Comparison of ENCODE assay signal across 14 cellular contexts in genomic region chr19:38698225-38699026, GRCh38. TPM values are rescaled to one million over a fixed set of nuclear protein-coding genes. Genes with fewer than 3 reads are reported as not detected.
DNase-seq lines count a peak whose midpoint lies in the region; ATAC-seq and TF ChIP-seq lines count a peak whose summit lies in the region.
"Had no signal": no experiment of that assay in that cellular context is flagged by ENCODE, and none has a peak within 500 bp of the region (broad histone marks: within the 10 kb centered on the region; RNA-seq: fewer than 3 reads in every experiment).

No MANE protein-coding gene starts in this region.

- peaks cover 57% of the 10 kb centered on the region for H3K4me1 Mint-ChIP-seq in brain

- CTCF ChIA-PET in IMR-90 (lab: Yijun Ruan, JAX) = no interaction called here

- no peak overlapping the region for H4K5ac ChIP-seq in IMR-90 (ENCODE audit: low read depth, low read length)

- H3K14ac ChIP-seq in IMR-90 (replicated peaks; ENCODE audit: low read depth, low read length) = no peak overlapping the region; the same call in 1 of the 2 replicates

- H3K4me3 ChIP-seq in IMR-90 (ENCODE audit: insufficient read depth, low read depth, low read length) (no peak overlapping the region), stomach (no peak overlapping the region)
- H3K4me3 ChIP-seq: body of pancreas had no signal

- TF ChIP-seq EP300 in stomach (IDR thresholded peaks at IDR 0.05) = no peak

- H3K27ac ChIP-seq in IMR-90 (ENCODE audit: insufficient read depth, low read length) = peak overlapping the region; percentile 4; the same call in 1 of the 2 replicates
- H3K27ac ChIP-seq in stomach = peak overlapping the region; percentile 29 to 96 (median 82)
- H3K27ac ChIP-seq: HL-60 had no signal

- in situ Hi-C loops in IMR-90 (cut with MboI; ENCODE audit: low sequenced_read_pairs) = no loop called here

- no peak overlapping the region for H2BK20ac ChIP-seq in IMR-90 (ENCODE audit: low read depth, low read length)

- TF ChIP-seq POLR2A in IMR-90 (IDR thresholded peaks at IDR 0.05; ENCODE audit: low read depth, low read length) (no peak), stomach (IDR thresholded peaks at IDR 0.05) (no peak)

- no peak overlapping the region for H2BK120ac ChIP-seq in IMR-90 (ENCODE audit: low read depth, low read length)

- DNase-seq in IMR-90 = no peak
- peak; percentile 37 for DNase-seq in left kidney (ENCODE audit: low read depth, low spot score)
- no peak for DNase-seq in stomach
- no peak for DNase-seq in NCI-H1694 (lab: John Stamatoyannopoulos, UW)
- no peak for DNase-seq in left lobe of liver (ENCODE audit: low spot score)
- no peak for DNase-seq in NCI-H2081 treated with DMSO at 0.1 percent for 48 hours (lab: John Stamatoyannopoulos, UW)
- no peak for DNase-seq in hepatic stellate cell (ENCODE audit: low spot score)
- DNase-seq: body of pancreas, NCI-H187 treated with DMSO at 0.1 percent for 48 hours, RPMI8226 had no signal

- dilution Hi-C loops in IMR-90 (cut with HindIII; ENCODE audit: low sequenced_read_pairs, unreplicated experiment) = no loop called here

- H3K18ac ChIP-seq in IMR-90 (ENCODE audit: low read depth, low read length) = no peak overlapping the region

- H3K9me3 ChIP-seq in IMR-90 (ENCODE audit: control insufficient read depth, insufficient read depth, low read length) (no peaks in the 10 kb centered on the region), stomach (no peaks in the 10 kb centered on the region)
- H3K9me3 ChIP-seq: body of pancreas had no signal

- H4K91ac ChIP-seq in IMR-90 (ENCODE audit: insufficient read depth, low read depth, low read length) = peak overlapping the region; percentile 29; the same call in 1 of the 2 replicates

- intact Hi-C loops in IMR-90 (cut with micrococcal nuclease) = no loop called here
- intact Hi-C loops in stomach (cut with DNase I; ENCODE audit: low total_unique reads) = no loop called here

- H4K8ac ChIP-seq in IMR-90 (ENCODE audit: low read depth in 2 of 2, low read length in 2 of 2) = peak overlapping the region in 1 of 2 experiments; percentile 10; a peak in 1 of 4 replicates

- peaks cover 0 to 95% of the 10 kb centered on the region in 2 experiments; a peak in 3 of 4 replicates for H3K79me1 ChIP-seq in IMR-90 (ENCODE audit: low read depth in 1 of 2, low read length in 2 of 2)

- H3K36me3 ChIP-seq in IMR-90 (ENCODE audit: control insufficient read depth, insufficient read depth, low read length) = peaks cover 46% of the 10 kb centered on the region
- peaks cover 27 to 73% (median 45%) of the 10 kb centered on the region in 4 donors for H3K36me3 ChIP-seq in stomach

- 0 out of 2 replicates have a peak overlapping the region, but pooled peaks have one; percentile 4 for H3K4ac ChIP-seq in IMR-90 (ENCODE audit: low read depth, low read length)

- H3K4me1 ChIP-seq in IMR-90 (ENCODE audit: control insufficient read depth, insufficient read depth, low read length) (peaks cover 19% of the 10 kb centered on the region), stomach (peaks cover 86 to 100% (median 96%) of the 10 kb centered on the region in 4 donors)

- H2BK15ac ChIP-seq in IMR-90 (ENCODE audit: low read depth, low read length) = no peak overlapping the region

- BruUV-seq in IMR-90 (replicated peaks; lab: Mats Ljungman, UMichigan) = no TSS peak

- no peaks in the 10 kb centered on the region for H3K27me3 Mint-ChIP-seq in brain

- 0 out of 2 replicates have a peak overlapping the region, but pooled peaks have one; percentile 56 for H2AK5ac ChIP-seq in IMR-90 (ENCODE audit: low read depth, low read length)

- H3K9me1 ChIP-seq in IMR-90 (ENCODE audit: insufficient read depth, low read length) = peaks cover 36% of the 10 kb centered on the region

- H3K23ac ChIP-seq in IMR-90 (ENCODE audit: low read depth, low read length) = no peak overlapping the region

- H2BK5ac ChIP-seq in IMR-90 (ENCODE audit: low read depth, low read length, poor library complexity, severe bottlenecking) = peak overlapping the region; percentile 27

- H3K56ac ChIP-seq in IMR-90 (ENCODE audit: extremely low read depth, insufficient read depth, low read length) = no peak overlapping the region

- peaks cover 38% of the 10 kb centered on the region for H3K36me3 Mint-ChIP-seq in brain

- peaks cover 87% of the 10 kb centered on the region for H4K20me1 ChIP-seq in IMR-90 (ENCODE audit: insufficient read depth, low read length)

- TF ChIP-seq CTCF in IMR-90 (conservative IDR thresholded peaks at IDR 0.05; ENCODE audit: low read depth, low read length) = no peak
- TF ChIP-seq CTCF in brain (conservative IDR thresholded peaks at IDR 0.05) = no peak
- no peak for TF ChIP-seq CTCF in stomach (IDR thresholded peaks at IDR 0.05)

- H3K27me3 ChIP-seq in IMR-90 (ENCODE audit: control insufficient read depth, insufficient read depth, low read length) (no peaks in the 10 kb centered on the region), stomach (no peaks in the 10 kb centered on the region)
- H3K27me3 ChIP-seq: body of pancreas had no signal

- 79% methylated on average over 5 of the region's 22 CpGs; no CpG with 5 or more reads in 1 of the 2 experiments for WGBS in IMR-90 (ENCODE audit: extremely low coverage in 2 of 2, insufficient read length in 1 of 2), 2 experiments
- 79 to 85% (median 81%) methylated on average over 18 to 22 of the region's 22 CpGs for WGBS in stomach, 5 donors

- ATAC-seq in IMR-90 (ENCODE audit: low read depth) (no peak), left lobe of liver (no peak)
- ATAC-seq: body of pancreas had no signal

- POLR2A ChIA-PET in IMR-90 (lab: Charles Lee; ENCODE audit: unreplicated experiment) = no interaction called here

- peak overlapping the region; percentile 0 for H2AFZ ChIP-seq in IMR-90 (replicated peaks; ENCODE audit: low read length, poor library complexity)

- H3K9ac ChIP-seq in IMR-90 (ENCODE audit: low read depth, low read length) = no peak overlapping the region

- peak overlapping the region; percentile 33 for H2AK9ac ChIP-seq in IMR-90 (replicated peaks; ENCODE audit: low read depth, low read length, poor library complexity)

- no peak overlapping the region for H3K4me2 ChIP-seq in IMR-90 (ENCODE audit: low read depth, low read length)

- H3K4me3 Mint-ChIP-seq in brain = no peak overlapping the region

- H3K9me3 Mint-ChIP-seq in brain = no peaks in the 10 kb centered on the region

- H3K27ac Mint-ChIP-seq in brain = peak overlapping the region; percentile 29 to 86 (median 81)

- no peak for TF ChIP-seq RAD21 in IMR-90 (IDR thresholded peaks at IDR 0.05; ENCODE audit: low read length)

TF ChIP-seq in IMR-90, 13 proteins besides CTCF, POLR2A, EP300 and RAD21:
- TF ChIP-seq ELK1 (IDR thresholded peaks at IDR 0.05; ENCODE audit: borderline replicate concordance, low read depth, low read length) (no peak), SMC3 (IDR thresholded peaks at IDR 0.05; ENCODE audit: low read depth, low read length) (no peak), BHLHE40 (IDR thresholded peaks at IDR 0.05; ENCODE audit: low read depth, low read length) (no peak)

RNA-seq across cellular contexts. Expression of gene CAPN12, which starts 45.8 kb away (rescaled TPM):
- total RNA-seq in IMR-90 (2012; rRNA removed) = 0.18 TPM in 1 of 2 replicates, not detected in the other
- 0.97 and 0.99 TPM in 2 replicates for polyA plus RNA-seq in IMR-90 (2012; rRNA removed)
- 0.27 and 0.67 TPM in 2 replicates for polyA plus RNA-seq in IMR-90 (2012; cell fraction: cytosol; rRNA removed)
- 8.4 and 12.7 TPM in 2 replicates for polyA plus RNA-seq in IMR-90 (2012; cell fraction: nucleus; rRNA removed; ENCODE audit: low replicate concordance)
- polyA plus RNA-seq in brain (ENCODE audit: insufficient read depth, low read depth, low replicate concordance) = 0.44 TPM
- 10 to 100 TPM in 1 of 5 donors, 1 to 10 TPM in 4; 1.2 to 33.3 (median 4.8) TPM for total RNA-seq in stomach
- 10 to 100 TPM in 2 of 3 donors, 1 to 10 TPM in 1; 3.4 to 16.9 (median 16.3) TPM for polyA plus RNA-seq in stomach
- 30.9 TPM for total RNA-seq in left lobe of liver
- total RNA-seq: Daoy had no signal
- polyA plus RNA-seq: neural cell had no signal

RNA-seq across cellular contexts. Expression of gene ACTN4, which starts 51.0 kb away (rescaled TPM):
- total RNA-seq in IMR-90 (2012; rRNA removed) (614 and 659 TPM in 2 replicates), stomach (100 to 1,000 TPM; 254 to 343 (median 319) TPM), left lobe of liver (156 TPM)
- polyA plus RNA-seq in IMR-90 (2012; rRNA removed) (497 and 541 TPM in 2 replicates), brain (ENCODE audit: insufficient read depth, low read depth, low replicate concordance) (379 TPM), stomach (10 to 100 TPM; 55.3 to 87.2 (median 75.0) TPM)
- polyA plus RNA-seq in IMR-90 (2012; cell fraction: cytosol; rRNA removed) = 291 and 549 TPM in 2 replicates
- 608 and 1,383 TPM in 2 replicates for polyA plus RNA-seq in IMR-90 (2012; cell fraction: nucleus; rRNA removed; ENCODE audit: low replicate concordance)
